27 cellular contexts compared by ENCODE assay signal in genomic region chr9:114166103-114166470, GRCh38. TPM values are rescaled to one million over a fixed set of nuclear protein-coding genes. Genes with fewer than 3 reads are reported as not detected.
A peak's percentile ranks its signal among the peaks of the same experiment; 100 is the strongest.
DNase-seq lines count a peak whose midpoint lies in the region; ATAC-seq, FAIRE-seq and TF ChIP-seq lines count a peak whose summit lies in the region.
"Had no signal": no experiment of that assay in that cellular context is flagged by ENCODE, and none has a peak within 500 bp of the region (broad histone marks: within the 10 kb centered on the region; RNA-seq: fewer than 3 reads in every experiment).

No MANE protein-coding gene starts in this region.

- H3K9me1 ChIP-seq in K562 (ENCODE audit: control insufficient read depth, insufficient read depth, low read length) = no peaks in the 10 kb centered on the region

- H2AFZ ChIP-seq in K562 (ENCODE audit: low read depth, low read length) (no peak overlapping the region), H1 (ENCODE audit: low read length) (no peak overlapping the region)

- H3K9ac ChIP-seq in BLaER1 (no peak overlapping the region), K562 (ENCODE audit: insufficient read depth in 1 of 2, low read depth in 2 of 2, low read length in 2 of 2) (no peak overlapping the region), H1 (replicated peaks in 1 of 4; ENCODE audit: extremely low read depth in 1 of 4, low read depth in 3 of 4, low read length in 3 of 4) (no peak overlapping the region)
- peak overlapping the region in 1 of 11 experiments; percentile 8; a peak in 1 of 22 replicates for H3K9ac ChIP-seq in BLaER1 treated with 17β-estradiol and CSF1 and Interleukin-3, amounts not matched to agents 10 nM and 100 nM

- no peaks in the 10 kb centered on the region for H3K27me3 Mint-ChIP-seq in natural killer cell (ENCODE audit: low read depth in 2 of 2)

- H3K4me2 ChIP-seq in BLaER1 (peak overlapping the region; percentile 81), K562 (ENCODE audit: insufficient read depth, low read length) (no peak overlapping the region), H1 (ENCODE audit: insufficient read depth in 1 of 2, low read depth in 2 of 2, low read length in 2 of 2) (no peak overlapping the region)
- H3K4me2 ChIP-seq in BLaER1 treated with 17β-estradiol and CSF1 and Interleukin-3, amounts not matched to agents 10 nM and 100 nM = peak overlapping the region; percentile 29 to 85 (median 75); a peak in 21 of 22 replicates

- no TSS peak for BruUV-seq in K562 (replicated peaks; lab: Mats Ljungman, UMichigan)

- TF ChIP-seq EP300 in K562 (IDR thresholded peaks at IDR 0.05; ENCODE audit: low read length) = no peak
- no peak for TF ChIP-seq EP300 in H1 (IDR thresholded peaks at IDR 0.05; ENCODE audit: borderline replicate concordance in 1 of 2, low read depth in 2 of 2, low read length in 2 of 2)
- TF ChIP-seq EP300 in esophagus muscularis mucosa (IDR thresholded peaks at IDR 0.05) = no peak

- H2AK5ac ChIP-seq in H1 (ENCODE audit: low read depth, low read length) = no peak overlapping the region

- H3K4ac ChIP-seq in H1 (replicated peaks; ENCODE audit: insufficient read length, low read depth, low read length) = no peak overlapping the region

- H3K36me3 ChIP-seq in BLaER1 (peaks cover 60% of the 10 kb centered on the region), K562 (ENCODE audit: control insufficient read depth, insufficient read depth, low read length) (no peaks in the 10 kb centered on the region), H1 (ENCODE audit: control insufficient read depth in 2 of 4, insufficient read depth in 4 of 4, low read length in 3 of 4) (peaks cover 0 to 8% (median 0%) of the 10 kb centered on the region in 4 experiments; a peak in 3 of 8 replicates), esophagus muscularis mucosa (no peaks in the 10 kb centered on the region)
- H3K36me3 ChIP-seq in BLaER1 treated with 17β-estradiol and CSF1 and Interleukin-3, amounts not matched to agents 10 nM and 100 nM = peaks cover 35 to 72% (median 61%) of the 10 kb centered on the region in 11 experiments; a peak in 21 of 22 replicates
- H3K36me3 ChIP-seq: BE2C had no signal

- CTCF ChIA-PET in K562 (lab: Yijun Ruan, JAX; ENCODE audit: low intra/inter-chr PET ratio) (no interaction called here), H1 (lab: Charles Lee; ENCODE audit: partially characterized antibody) (interaction anchor here (0.7 to 1.2 kb wide), 2 partner anchors 9 to 256 kb away, joined by 3 to 6 read pairs; no protein-coding TSS in a partner anchor)

- H3K4me3 ChIP-seq in BLaER1 (no peak overlapping the region), K562 (no peak overlapping the region), H1 (ENCODE audit: extremely low read depth in 1 of 4, insufficient read depth in 2 of 4, low read depth in 3 of 4, low read length in 4 of 4) (no peak overlapping the region), esophagus muscularis mucosa (no peak overlapping the region)
- no peak overlapping the region for H3K4me3 ChIP-seq in BLaER1 treated with 17β-estradiol and CSF1 and Interleukin-3, amounts not matched to agents 10 nM and 100 nM
- H3K4me3 ChIP-seq: GM12878 had no signal

- H4K8ac ChIP-seq in H1 (ENCODE audit: extremely low read depth, insufficient read depth, low read length) = no peak overlapping the region

- H2BK5ac ChIP-seq in H1 (ENCODE audit: low read depth, low read length) = no peak overlapping the region

- FAIRE-seq in K562 (lab: Jason Lieb, UNC) (no peak), H1 (lab: Jason Lieb, UNC) (no peak)
- FAIRE-seq: A204.1, GM12878, GM12892, GM18507, GM19239 had no signal

- H2BK20ac ChIP-seq in H1 (ENCODE audit: low read length) = no peak overlapping the region

- H4K20me1 ChIP-seq in BLaER1 = peaks cover 86% of the 10 kb centered on the region
- peaks cover 0 to 100% (median 97%) of the 10 kb centered on the region in 11 experiments; a peak in 20 of 22 replicates for H4K20me1 ChIP-seq in BLaER1 treated with 17β-estradiol and CSF1 and Interleukin-3, amounts not matched to agents 10 nM and 100 nM
- 0 out of 2 replicates have a peak, but pooled peaks cover 9% of the 10 kb centered on the region for H4K20me1 ChIP-seq in K562 (replicated peaks; ENCODE audit: control insufficient read depth, insufficient read depth, low read length)
- peaks cover 0 to 9% of the 10 kb centered on the region in 2 experiments for H4K20me1 ChIP-seq in H1 (replicated peaks in 1 of 2; ENCODE audit: control insufficient read depth in 1 of 2, insufficient read depth in 2 of 2, low read length in 2 of 2)

- peak overlapping the region; percentile 72 for H3K56ac ChIP-seq in H1 (replicated peaks; ENCODE audit: insufficient read length, low read depth, low read length)

- no peaks in the 10 kb centered on the region for H3K9me3 ChIP-seq in BLaER1
- peaks cover 0 to 5% (median 0%) of the 10 kb centered on the region in 11 experiments; a peak in 1 of 22 replicates for H3K9me3 ChIP-seq in BLaER1 treated with 17β-estradiol and CSF1 and Interleukin-3, amounts not matched to agents 10 nM and 100 nM (replicated peaks in 1 of 11)
- H3K9me3 ChIP-seq in K562 (replicated peaks; ENCODE audit: control insufficient read depth, insufficient read depth, low read depth, low read length) = no peaks in the 10 kb centered on the region
- H3K9me3 ChIP-seq in H1 (ENCODE audit: insufficient read depth in 2 of 2, low read depth in 1 of 2, low read length in 1 of 2) = no peaks in the 10 kb centered on the region
- H3K9me3 ChIP-seq in esophagus muscularis mucosa = no peaks in the 10 kb centered on the region
- H3K9me3 ChIP-seq: BE2C had no signal

- H3K27ac ChIP-seq in BLaER1 (no peak overlapping the region), K562 (ENCODE audit: extremely low read depth, low read depth, low read length) (no peak overlapping the region), H1 (ENCODE audit: low read depth, low read length) (no peak overlapping the region), esophagus muscularis mucosa (replicated peaks in 1 of 4) (no peak overlapping the region)
- H3K27ac ChIP-seq in BLaER1 treated with 17β-estradiol and CSF1 and Interleukin-3, amounts not matched to agents 10 nM and 100 nM = no peak overlapping the region

- POLR2A ChIA-PET in K562 (lab: Yijun Ruan, JAX) (no interaction called here), H1 (lab: Charles Lee; ENCODE audit: partially characterized antibody) (no interaction called here)

- no peak overlapping the region for H3K27ac Mint-ChIP-seq in natural killer cell
- H3K27ac Mint-ChIP-seq: CD14-positive monocyte; CD4-positive, alpha-beta memory T cell; CD4-positive, CD25-positive, alpha-beta regulatory T cell; CD8-positive, alpha-beta memory T cell had no signal

- H4K91ac ChIP-seq in H1 (replicated peaks; ENCODE audit: insufficient read length, low read length) = no peak overlapping the region

- H3K4me1 ChIP-seq in BLaER1 = peaks cover 76% of the 10 kb centered on the region
- H3K4me1 ChIP-seq in BLaER1 treated with 17β-estradiol and CSF1 and Interleukin-3, amounts not matched to agents 10 nM and 100 nM = peaks cover 28 to 80% (median 69%) of the 10 kb centered on the region in 10 experiments
- H3K4me1 ChIP-seq in K562 (replicated peaks in 1 of 2; ENCODE audit: control insufficient read depth in 2 of 2, insufficient read depth in 2 of 2, low read length in 2 of 2) = peaks cover 0 to 4% of the 10 kb centered on the region in 2 experiments; a peak in 2 of 5 replicates
- peaks cover 5 to 8% (median 6%) of the 10 kb centered on the region in 4 experiments; a peak in 4 of 7 replicates for H3K4me1 ChIP-seq in H1 (replicated peaks in 1 of 4; ENCODE audit: control insufficient read depth in 3 of 4, insufficient read depth in 4 of 4, low read length in 3 of 4)
- peaks cover 11 to 21% (median 20%) of the 10 kb centered on the region in 4 donors for H3K4me1 ChIP-seq in esophagus muscularis mucosa
- H3K4me1 ChIP-seq: BE2C had no signal

- 0% methylated on average over 1 of the region's 1 CpG for WGBS in K562 (ENCODE audit: insufficient coverage, low coverage, missing lambda C conversion rate)
- 92% methylated on average over 1 of the region's 1 CpG; no CpG with 5 or more reads in 1 of the 2 experiments for WGBS in H1 (ENCODE audit: extremely low coverage in 1 of 2, insufficient coverage in 1 of 2, insufficient read length in 1 of 2, insufficient replicate concordance in 2 of 2, low coverage in 1 of 2, low lambda C conversion rate in 2 of 2, missing lambda C conversion rate in 1 of 2), 2 experiments
- WGBS in esophagus muscularis mucosa = 98% methylated on average over 1 of the region's 1 CpG

- H3K18ac ChIP-seq in H1 (ENCODE audit: extremely low read depth, low read length) = no peak overlapping the region

- H3K79me2 ChIP-seq in K562 (ENCODE audit: control insufficient read depth, insufficient read depth, low read length) (no peaks in the 10 kb centered on the region), H1 (ENCODE audit: control insufficient read depth in 1 of 2, insufficient read depth in 2 of 2, low read length in 2 of 2) (0 out of 4 replicates have a peak, but pooled peaks cover 0 to 3% of the 10 kb centered on the region in 2 experiments)

- in situ Hi-C loops in K562 (cut with MboI) = no loop called here

- intact Hi-C loops in K562 (cut with micrococcal nuclease) (no loop called here), natural killer cell (cut with micrococcal nuclease) (no loop called here), esophagus muscularis mucosa (cut with DNase I) (no loop called here)

- H3K79me1 ChIP-seq in H1 (ENCODE audit: low read depth, low read length) = peaks cover 2% of the 10 kb centered on the region; the same call in 1 of the 2 replicates

- peaks cover 14% of the 10 kb centered on the region; the same call in 1 of the 2 replicates for H3K23me2 ChIP-seq in H1 (ENCODE audit: low read depth, low read length)

- no peak for ATAC-seq in K562
- ATAC-seq in natural killer cell = no peak
- ATAC-seq: GM12878 had no signal

- TF ChIP-seq POLR2A in K562 (conservative IDR thresholded peaks at IDR 0.05) = no peak
- no peak for TF ChIP-seq POLR2A in H1 (IDR thresholded peaks at IDR 0.05; ENCODE audit: control extremely low read depth in 1 of 2, low read depth in 2 of 2, low read length in 2 of 2)
- no peak for TF ChIP-seq POLR2A in esophagus muscularis mucosa (IDR thresholded peaks at IDR 0.05; ENCODE audit: low read depth)

- no peak for TF ChIP-seq RAD21 in K562 (CRISPR knock-in tag; conservative IDR thresholded peaks at IDR 0.05 in 1 of 2, IDR thresholded peaks at IDR 0.05 in 1 of 2)
- no peak for TF ChIP-seq RAD21 in H1 (IDR thresholded peaks at IDR 0.05 in 1 of 2, conservative IDR thresholded peaks at IDR 0.05 in 1 of 2; ENCODE audit: low read depth in 2 of 2, low read length in 2 of 2)

- no peak for TF ChIP-seq CTCF in K562 (IDR thresholded peaks at IDR 0.05 in 2 of 3, conservative IDR thresholded peaks at IDR 0.05 in 1 of 3; ENCODE audit: insufficient read depth in 2 of 3, low read depth in 1 of 3, low read length in 3 of 3)
- TF ChIP-seq CTCF in H1 (IDR thresholded peaks at IDR 0.05; ENCODE audit: control extremely low read depth in 1 of 3, insufficient read depth in 1 of 3, low read depth in 1 of 3, low read length in 3 of 3) = no peak
- TF ChIP-seq CTCF in natural killer cell (IDR thresholded peaks at IDR 0.05) = no peak
- TF ChIP-seq CTCF in esophagus muscularis mucosa (IDR thresholded peaks at IDR 0.05) = no peak

- no peaks in the 10 kb centered on the region for H3K9me3 Mint-ChIP-seq in natural killer cell
- H3K9me3 Mint-ChIP-seq: CD14-positive monocyte; CD4-positive, alpha-beta memory T cell; CD4-positive, CD25-positive, alpha-beta regulatory T cell had no signal

- no peaks in the 10 kb centered on the region for H3K36me3 Mint-ChIP-seq in natural killer cell
- H3K36me3 Mint-ChIP-seq: CD14-positive monocyte; CD4-positive, alpha-beta memory T cell; CD4-positive, CD25-positive, alpha-beta regulatory T cell; CD8-positive, alpha-beta memory T cell had no signal

- no peak overlapping the region for H3K14ac ChIP-seq in H1 (ENCODE audit: insufficient read length)

- no peak overlapping the region for H4K5ac ChIP-seq in H1 (ENCODE audit: insufficient read length, low read depth, low read length)

- no peak overlapping the region for H2BK15ac ChIP-seq in H1 (ENCODE audit: low read length)

- H2BK120ac ChIP-seq in H1 (replicated peaks; ENCODE audit: low read depth, low read length) = no peak overlapping the region

- H2BK12ac ChIP-seq in H1 (ENCODE audit: low read depth, low read length) = no peak overlapping the region

- H3K27me3 ChIP-seq in BLaER1 = no peaks in the 10 kb centered on the region
- H3K27me3 ChIP-seq in BLaER1 treated with 17β-estradiol and CSF1 and Interleukin-3, amounts not matched to agents 10 nM and 100 nM = no peaks in the 10 kb centered on the region
- H3K27me3 ChIP-seq in K562 (ENCODE audit: control insufficient read depth in 2 of 2, insufficient read depth in 2 of 2, low read length in 2 of 2) = peaks cover 7 to 59% of the 10 kb centered on the region in 2 experiments; a peak in 3 of 5 replicates
- no peaks in the 10 kb centered on the region for H3K27me3 ChIP-seq in H1 (replicated peaks in 1 of 4; ENCODE audit: control insufficient read depth in 3 of 4, extremely low read depth in 1 of 4, insufficient read depth in 3 of 4, low read length in 3 of 4)
- peaks cover 0 to 29% (median 0%) of the 10 kb centered on the region in 4 donors for H3K27me3 ChIP-seq in esophagus muscularis mucosa

- H3K23ac ChIP-seq in H1 (ENCODE audit: insufficient read length) = no peak overlapping the region

- DNase-seq in K562 (ENCODE audit: extremely low read depth in 1 of 4, low spot score in 3 of 4) (no peak), H1 (ENCODE audit: low read depth in 1 of 2, low spot score in 2 of 2) (no peak), natural killer cell (no peak), middle frontal gyrus (ENCODE audit: extremely low spot score, low spot score) (no peak), esophagus muscularis mucosa (ENCODE audit: extremely low spot score) (no peak)
- DNase-seq: 8988T; ACHN; BE2C; C1 segment of cervical spinal cord; CD4-positive, alpha-beta memory T cell; CD4-positive, CD25-positive, alpha-beta regulatory T cell; CD8-positive, alpha-beta memory T cell; COR-L47; DMS 273 treated with DMSO at 0.1 percent for 48 hours; DMS153; DMS53; DMS79; DND-41; GDM1 had no signal

- H3K4me1 Mint-ChIP-seq in natural killer cell = no peaks in the 10 kb centered on the region
- H3K4me1 Mint-ChIP-seq: CD14-positive monocyte; CD4-positive, CD25-positive, alpha-beta regulatory T cell; CD8-positive, alpha-beta memory T cell had no signal

- no peak overlapping the region for H3K4me3 Mint-ChIP-seq in natural killer cell
- H3K4me3 Mint-ChIP-seq: CD14-positive monocyte; CD4-positive, alpha-beta memory T cell; CD4-positive, CD25-positive, alpha-beta regulatory T cell; CD8-positive, alpha-beta memory T cell had no signal

RNA-seq across cellular contexts. Expression of gene COL27A1, which starts 10.8 kb away (rescaled TPM):
- not detected in 2 replicates for total RNA-seq in K562 (2011; cell fraction: chromatin; rRNA removed; ENCODE audit: low replicate concordance)
- total RNA-seq in K562 (2011; cell fraction: nucleolus; rRNA removed) = not detected in 2 replicates
- not detected in 2 replicates for total RNA-seq in K562 (2011; cell fraction: nucleoplasm; rRNA removed)
- total RNA-seq in K562 (2014; rRNA removed) = 0.08 TPM in 1 of 2 replicates, not detected in the other
- total RNA-seq in K562 (2014; rRNA removed; fragmentation: Illumina TruSeq; extraction: Trizol) = not detected in 2 replicates
- total RNA-seq in K562 (2015; rRNA removed; fragmentation: Illumina TruSeq; extraction: Trizol) = not detected in 2 replicates
- 0.07 and 0.16 TPM in 2 replicates for total RNA-seq in K562 (2021)
- polyA plus RNA-seq in K562 (2011; rRNA removed) = not detected in 2 replicates
- polyA plus RNA-seq in K562 (2011; cell fraction: cytosol; rRNA removed) = not detected in 2 replicates
- 0.04 TPM in 1 of 2 replicates, not detected in the other for polyA plus RNA-seq in K562 (2011; cell fraction: nucleus; rRNA removed)
- not detected in 2 replicates for polyA plus RNA-seq in K562 (2012)
- polyA plus RNA-seq in K562 (2014; fragmentation: Illumina TruSeq; extraction: Trizol) = not detected in 2 replicates
- polyA plus RNA-seq in K562 (2014; fragmentation: Nextera tagmentation; extraction: Ambion mirVana) = not detected
- 0.07 TPM in 1 of 2 replicates, not detected in the other for polyA plus RNA-seq in K562 (2014; rRNA removed)
- not detected in 2 replicates for polyA minus RNA-seq in K562 (2011; rRNA and poly(A)+ RNA removed)
- polyA minus RNA-seq in K562 (2011; cell fraction: cytosol; rRNA and poly(A)+ RNA removed) = not detected in 2 replicates
- 0.13 TPM in 1 of 2 replicates, not detected in the other for polyA minus RNA-seq in K562 (2011; cell fraction: nucleus; rRNA and poly(A)+ RNA removed)
- total RNA-seq in H1 (2021; fragmentation: NEBNext Ultra II Directional; extraction: Animal tissue kit (Norgen Biotek cat#: 25700)) = 22.5 and 22.8 TPM in 2 replicates
- 15.1 and 26.0 TPM in 2 replicates for polyA plus RNA-seq in H1 (2011; rRNA removed)
- 17.3 TPM for polyA plus RNA-seq in H1 (2011; cell fraction: cytosol; rRNA removed)
- 250 TPM for polyA plus RNA-seq in H1 (2011; cell fraction: nucleus; rRNA removed)
- 15.6 to 20.3 TPM (median 17.3 TPM) in 4 replicates for polyA plus RNA-seq in H1 (2012, experiment 1 of 2)
- polyA plus RNA-seq in H1 (2012, experiment 2 of 2) = 4.8 TPM
- polyA plus RNA-seq in H1 (2013, experiment 1 of 2) = 17.7 TPM
- polyA plus RNA-seq in H1 (2013, experiment 2 of 2) = 15.1 TPM
- 12.9 and 15.0 TPM in 2 replicates for polyA minus RNA-seq in H1 (2011; rRNA and poly(A)+ RNA removed)
- 7.2 TPM for polyA minus RNA-seq in H1 (2011; cell fraction: cytosol; rRNA and poly(A)+ RNA removed)
- polyA minus RNA-seq in H1 (2011; cell fraction: nucleus; rRNA and poly(A)+ RNA removed) = 55.6 TPM
- total RNA-seq in natural killer cell = not detected
- total RNA-seq in esophagus muscularis mucosa = 1 to 10 TPM; 1.8 to 3.3 (median 2.7) TPM
- polyA plus RNA-seq: CD14-positive monocyte; CD4-positive, alpha-beta memory T cell; CD4-positive, CD25-positive, alpha-beta regulatory T cell; CD8-positive, alpha-beta memory T cell; GM12878 had no signal

Comparison
In these comparisons a context has a peak if more than half of its experiments do, and no peak if none do; other contexts are left out.
1. H3K4me2 ChIP-seq: peak in BLaER1 (single experiment) and BLaER1 treated with 17β-estradiol and CSF1 and Interleukin-3, amounts not matched to agents 10 nM and 100 nM (11 of 11); none in K562 (single experiment) and H1 (0 of 2).